In the genomic region with DNA sequence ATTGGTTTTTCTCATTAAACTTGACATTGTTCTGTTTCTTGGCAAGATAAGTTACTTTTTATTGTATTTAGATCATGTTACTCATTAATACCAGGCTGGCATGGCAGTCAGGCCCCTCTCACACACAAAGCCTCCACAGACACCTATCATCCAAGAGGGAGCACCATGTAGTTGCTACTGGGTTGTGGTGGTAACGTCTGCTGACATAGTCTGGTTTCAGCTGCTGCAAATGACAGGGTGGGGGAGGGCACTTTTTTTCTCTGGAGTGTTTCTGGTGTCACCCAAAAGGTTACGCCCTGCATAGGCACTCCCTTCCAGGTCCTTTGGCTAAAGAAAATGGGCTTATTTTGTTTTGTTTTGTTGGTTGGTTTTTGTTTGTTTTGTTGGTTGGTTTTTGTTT, we compare ENCODE assay signal across 21 cellular contexts.
"Had no signal": no experiment of that assay in that cellular context is flagged by ENCODE, and none has a peak within 500 bp of the region (broad histone marks: within the 10 kb centered on the region; RNA-seq: fewer than 3 reads in every experiment).

No MANE protein-coding gene starts in this region.

- H3K9me3 Mint-ChIP-seq: stimulated activated memory B cell treated with anti-CD40 and anti-IgM and Interleukin-4, amounts not matched to agents 10 μg/mL and 1 μg/mL and 100 μg/mL, for 72 hours; type B pancreatic cell had no signal

- H3K4me1 ChIP-seq: psoas muscle, sigmoid colon, testis, tibial artery had no signal

- H3K36me3 Mint-ChIP-seq: naive thymus-derived CD8-positive, alpha-beta T cell; stimulated activated memory B cell treated with anti-CD40 and anti-IgM and Interleukin-4, amounts not matched to agents 10 μg/mL and 1 μg/mL and 100 μg/mL, for 72 hours; type B pancreatic cell had no signal

- H3K9me3 ChIP-seq: ovary, psoas muscle, sigmoid colon, testis had no signal

- H3K36me3 ChIP-seq: ovary, sigmoid colon, tibial artery had no signal

- ATAC-seq: left lobe of liver; naive thymus-derived CD8-positive, alpha-beta T cell; psoas muscle; right cardiac atrium; stimulated activated memory B cell treated with anti-CD40 and anti-IgM and Interleukin-4, amounts not matched to agents 10 μg/mL and 1 μg/mL and 100 μg/mL, for 72 hours; stimulated activated naive CD8-positive, alpha-beta T cell treated with anti-CD3 and anti-CD28 coated beads, Interleukin-15, Interleukin-2, amounts not matched to agents 100 U/mL and 50 U/mL, for 24 hours had no signal

- H3K4me3 Mint-ChIP-seq: naive thymus-derived CD8-positive, alpha-beta T cell; stimulated activated memory B cell treated with anti-CD40 and anti-IgM and Interleukin-4, amounts not matched to agents 10 μg/mL and 1 μg/mL and 100 μg/mL, for 72 hours; type B pancreatic cell had no signal

- H3K27ac ChIP-seq: dorsolateral prefrontal cortex, ovary, psoas muscle, sigmoid colon, testis, tibial artery had no signal

- H3K27me3 Mint-ChIP-seq: type B pancreatic cell had no signal

- H3K27me3 ChIP-seq: dorsolateral prefrontal cortex, ovary, sigmoid colon, testis, tibial artery had no signal

- H3K4me3 ChIP-seq: dorsolateral prefrontal cortex, lung, ovary, psoas muscle, sigmoid colon, testis, tibial artery had no signal

- DNase-seq: dorsolateral prefrontal cortex; effector CD4-positive, alpha-beta T cell; hypothalamus; kidney; naive thymus-derived CD8-positive, alpha-beta T cell; occipital lobe; ovary; posterior cingulate gyrus; psoas muscle; right cardiac atrium; sigmoid colon; stimulated activated CD4-positive, alpha-beta T cell treated with anti-CD3 and anti-CD28 coated beads, Interleukin-2, amount 100 ng/mL, for 24 hours; stimulated activated CD4-positive, alpha-beta T cell treated with anti-CD3 and anti-CD28 coated beads, Interleukin-4, amount 100 ng/mL, for 4 hours; stimulated activated naive CD8-positive, alpha-beta T cell treated with anti-CD3 and anti-CD28 coated beads, Interleukin-15, Interleukin-2, amounts not matched to agents 100 U/mL and 50 U/mL, for 24 hours; substantia nigra; testis; tibial artery had no signal

- H3K27ac Mint-ChIP-seq: naive thymus-derived CD8-positive, alpha-beta T cell; stimulated activated memory B cell treated with anti-CD40 and anti-IgM and Interleukin-4, amounts not matched to agents 10 μg/mL and 1 μg/mL and 100 μg/mL, for 72 hours; type B pancreatic cell had no signal

- H3K4me1 Mint-ChIP-seq: naive thymus-derived CD8-positive, alpha-beta T cell; stimulated activated memory B cell treated with anti-CD40 and anti-IgM and Interleukin-4, amounts not matched to agents 10 μg/mL and 1 μg/mL and 100 μg/mL, for 72 hours had no signal
